Comparison of ENCODE assay signal across 18 cellular contexts in the genomic region with DNA sequence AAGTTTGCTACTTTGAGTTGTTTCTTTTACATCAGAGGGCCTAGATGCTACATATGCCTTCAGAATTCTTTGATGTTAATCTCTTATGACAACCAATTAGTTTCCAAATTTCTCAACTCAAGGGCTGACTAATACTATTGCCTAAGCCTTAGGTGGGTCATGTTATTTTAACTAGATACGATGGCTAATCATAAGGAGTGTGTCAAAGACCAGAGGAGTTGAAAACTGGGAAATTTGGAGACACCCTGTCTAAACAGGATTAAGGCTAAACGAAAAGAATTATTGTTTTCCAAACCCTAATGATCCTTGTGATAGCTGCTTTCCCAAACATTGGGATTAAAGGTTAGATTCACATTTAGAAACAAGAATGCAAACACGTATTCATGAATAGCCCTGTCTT.
A peak's percentile ranks its signal among the peaks of the same experiment; 100 is the strongest.
DNase-seq lines count a peak whose midpoint lies in the region; ATAC-seq, FAIRE-seq and TF ChIP-seq lines count a peak whose summit lies in the region.
"Had no signal": no experiment of that assay in that cellular context is flagged by ENCODE, and none has a peak within 500 bp of the region (broad histone marks: within the 10 kb centered on the region; RNA-seq: fewer than 3 reads in every experiment).

No MANE protein-coding gene starts in this region.

- FAIRE-seq in endothelial cell of umbilical vein (lab: Jason Lieb, UNC): peak; percentile 12

- POLR2A ChIA-PET in PC-3 (lab: Charles Lee; ENCODE audit: unreplicated experiment): no interaction called here
- POLR2A ChIA-PET in endothelial cell of umbilical vein (lab: Charles Lee): no interaction called here

- H3F3A ChIP-seq in PC-3 (ENCODE audit: low read length, unreplicated experiment): peaks cover 4% of the 10 kb centered on the region

- H3K4me3 ChIP-seq in PC-3 (ENCODE audit: low read length): no peak overlapping the region
- H3K4me3 ChIP-seq in endothelial cell of umbilical vein (replicated peaks in 1 of 3; ENCODE audit: insufficient read depth in 1 of 3, low read depth in 1 of 3, low read length in 3 of 3): no peak overlapping the region
- H3K4me3 ChIP-seq: esophagus squamous epithelium, lower lobe of right lung, thoracic aorta had no signal

- no peaks in the 10 kb centered on the region for H3K36me3 ChIP-seq in PC-3 (ENCODE audit: low read depth, low read length)
- H3K36me3 ChIP-seq in endothelial cell of umbilical vein (ENCODE audit: control insufficient read depth in 2 of 2, extremely low read depth in 1 of 2, insufficient read depth in 2 of 2, low read length in 2 of 2): no peaks in the 10 kb centered on the region
- H3K36me3 ChIP-seq: esophagus squamous epithelium, lower lobe of right lung, thoracic aorta, WERI-Rb-1 had no signal

- H3K9me1 ChIP-seq in endothelial cell of umbilical vein (replicated peaks; ENCODE audit: control insufficient read depth, extremely low read depth, insufficient read depth, low read length): no peaks in the 10 kb centered on the region

- intact Hi-C loops in PC-3 (cut with micrococcal nuclease) (no loop called here), endothelial cell of umbilical vein (cut with micrococcal nuclease) (loop anchor here (5.0 kb wide), 2 partner anchors 181 to 231 kb away; no protein-coding TSS in a partner anchor)

- H3K4me2 ChIP-seq in PC-3 (ENCODE audit: low read length) (peak overlapping the region; percentile 22; the same call in 1 of the 2 replicates), endothelial cell of umbilical vein (ENCODE audit: insufficient read depth, low read length) (no peak overlapping the region)

- CTCF ChIA-PET in PC-3 (lab: Charles Lee) (no interaction called here), endothelial cell of umbilical vein (lab: Charles Lee) (no interaction called here)

- no peak overlapping the region for H3K9ac ChIP-seq in PC-3 (ENCODE audit: low read length)
- H3K9ac ChIP-seq in endothelial cell of umbilical vein (replicated peaks; ENCODE audit: extremely low read depth, insufficient read depth, low read length): no peak overlapping the region

- peak; percentile 7 for DNase-seq in H4 (ENCODE audit: low spot score)
- DNase-seq in PC-3: peak; percentile 57
- peak; percentile 29 for DNase-seq in endothelial cell of umbilical vein (ENCODE audit: low read depth, low spot score)
- peak; percentile 23 for DNase-seq in non-pigmented ciliary epithelial cell (ENCODE audit: low read depth)
- no peak for DNase-seq in NCI-H2227 (lab: John Stamatoyannopoulos, UW; ENCODE audit: unreplicated experiment)
- no peak for DNase-seq in COLO668 (lab: John Stamatoyannopoulos, UW; ENCODE audit: unreplicated experiment)
- no peak for DNase-seq in activated CD4-positive, CD25-positive, alpha-beta regulatory T cell (lab: John Stamatoyannopoulos, UW)
- DNase-seq in NCI-H1092 treated with DMSO at 0.1 percent for 48 hours (lab: John Stamatoyannopoulos, UW): no peak
- DNase-seq: activated effector memory CD4-positive, alpha-beta T cell treated with Interleukin-2 at 50 U/mL for 16 hours; anterior cingulate cortex; cortex of kidney; esophagus squamous epithelium; lower lobe of right lung; naive thymus-derived CD4-positive, alpha-beta T cell; NCI-H1930; stimulated activated CD4-positive, alpha-beta T cell treated with anti-CD3 and anti-CD28 coated beads, Interleukin-2, amount 100 ng/mL, for 48 hours; WERI-Rb-1 had no signal

- TF ChIP-seq CTCF in PC-3 (conservative IDR thresholded peaks at IDR 0.05; ENCODE audit: low read depth, low read length): no peak
- no peak for TF ChIP-seq CTCF in endothelial cell of umbilical vein (IDR thresholded peaks at IDR 0.05; ENCODE audit: extremely low read depth in 1 of 2, insufficient read depth in 1 of 2, low read depth in 1 of 2, low read length in 2 of 2)

- BruUV-seq in PC-3 (replicated peaks; lab: Mats Ljungman, UMichigan) (no TSS peak), endothelial cell of umbilical vein (replicated peaks; lab: Mats Ljungman, UMichigan) (no TSS peak)

- dilution Hi-C loops in endothelial cell of umbilical vein (cut with MboI; ENCODE audit: extremely low pct_ligation_motif_present, low sequenced_read_pairs): no loop called here

- H4K20me1 ChIP-seq in PC-3 (ENCODE audit: low read length): no peaks in the 10 kb centered on the region
- no peaks in the 10 kb centered on the region for H4K20me1 ChIP-seq in endothelial cell of umbilical vein (replicated peaks; ENCODE audit: control insufficient read depth, extremely low read depth, insufficient read depth, low read length)

- TF ChIP-seq POLR2A in endothelial cell of umbilical vein (IDR thresholded peaks at IDR 0.05; ENCODE audit: low read depth, low read length): no peak

- H3K79me2 ChIP-seq in PC-3 (ENCODE audit: low read length): no peaks in the 10 kb centered on the region
- no peaks in the 10 kb centered on the region for H3K79me2 ChIP-seq in endothelial cell of umbilical vein (ENCODE audit: control insufficient read depth, insufficient read depth, low read length)

- H3K9me2 ChIP-seq in PC-3 (replicated peaks; ENCODE audit: low read length): no peaks in the 10 kb centered on the region

- H3K27ac ChIP-seq in PC-3 (ENCODE audit: low read length) (no peak overlapping the region), endothelial cell of umbilical vein (ENCODE audit: insufficient read depth, low read depth, low read length) (no peak overlapping the region)
- H3K27ac ChIP-seq: esophagus squamous epithelium, lower lobe of right lung, thoracic aorta, WERI-Rb-1 had no signal

- H3K27me3 ChIP-seq in PC-3 (ENCODE audit: low read length) (no peaks in the 10 kb centered on the region), endothelial cell of umbilical vein (ENCODE audit: control insufficient read depth in 2 of 2, insufficient read depth in 2 of 2, low read length in 2 of 2) (no peaks in the 10 kb centered on the region)
- H3K27me3 ChIP-seq: esophagus squamous epithelium had no signal

- H3K9me3 ChIP-seq in PC-3 (ENCODE audit: low read length) (no peaks in the 10 kb centered on the region), endothelial cell of umbilical vein (replicated peaks; ENCODE audit: control insufficient read depth, insufficient read depth, low read length) (no peaks in the 10 kb centered on the region)
- H3K9me3 ChIP-seq: esophagus squamous epithelium, lower lobe of right lung, thoracic aorta had no signal

- H3K4me1 ChIP-seq in PC-3 (ENCODE audit: insufficient read depth, low read length): peaks cover 35% of the 10 kb centered on the region
- H3K4me1 ChIP-seq in endothelial cell of umbilical vein (ENCODE audit: control insufficient read depth, extremely low read depth, insufficient read depth, low read length): peaks cover 18% of the 10 kb centered on the region
- H3K4me1 ChIP-seq: lower lobe of right lung had no signal

- no peak for ATAC-seq in PC-3
- ATAC-seq: lower lobe of right lung; naive thymus-derived CD4-positive, alpha-beta T cell had no signal

- H2AFZ ChIP-seq in PC-3 (ENCODE audit: low read length) (no peak overlapping the region), endothelial cell of umbilical vein (ENCODE audit: low read depth, low read length) (peak overlapping the region; percentile 41)

TF ChIP-seq in endothelial cell of umbilical vein, 7 proteins besides CTCF, POLR2A, EP300 and RAD21:
- TF ChIP-seq JUN (IDR thresholded peaks at IDR 0.05; ENCODE audit: borderline replicate concordance, insufficient read depth, insufficient read length, low read depth) (no peak), GATA2 (IDR thresholded peaks at IDR 0.05; ENCODE audit: insufficient read depth, insufficient read length, low read depth, low read length) (peak; percentile 9)

Comparison
In these comparisons a context has a peak if more than half of its experiments do, and no peak if none do; other contexts are left out.
1. DNase-seq: peak in H4 (single experiment), PC-3 (single experiment), endothelial cell of umbilical vein (single experiment) and non-pigmented ciliary epithelial cell (single experiment); none in NCI-H2227 (single experiment), COLO668 (single experiment), activated CD4-positive, CD25-positive, alpha-beta regulatory T cell (0 of 4) and NCI-H1092 treated with DMSO at 0.1 percent for 48 hours (single experiment).